Comparison of ENCODE assay signal across 11 cellular contexts in the genomic region with DNA sequence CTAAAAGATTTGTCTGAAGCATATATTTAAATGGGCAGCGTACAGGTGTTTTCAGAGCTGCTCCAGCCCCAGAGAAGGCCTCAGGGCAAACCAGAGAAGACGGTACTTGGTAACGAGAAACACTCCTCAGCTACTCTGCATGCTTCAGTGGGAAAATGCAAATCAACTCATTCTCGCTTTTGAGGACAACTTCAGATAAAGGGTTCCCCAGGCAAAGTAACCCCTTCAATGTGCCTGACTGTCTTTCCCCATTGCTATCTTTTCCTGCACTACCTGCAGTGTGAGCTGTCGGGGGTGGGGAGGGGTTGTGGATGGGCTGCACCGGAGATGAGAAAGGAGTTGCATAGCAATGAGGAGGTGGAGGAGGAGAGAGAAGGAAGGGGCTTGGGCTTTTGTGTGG.
DNase-seq lines count a peak whose midpoint lies in the region; ATAC-seq and TF ChIP-seq lines count a peak whose summit lies in the region.
"Had no signal": no experiment of that assay in that cellular context is flagged by ENCODE, and none has a peak within 500 bp of the region (broad histone marks: within the 10 kb centered on the region; RNA-seq: fewer than 3 reads in every experiment).

No MANE protein-coding gene starts in this region.

- peak; percentile 95 for ATAC-seq in GM18868 (IDR thresholded peaks at IDR 0.05; ENCODE audit: unreplicated experiment)
- peak; percentile 94 for ATAC-seq in GM21723 (IDR thresholded peaks at IDR 0.05; ENCODE audit: unreplicated experiment)
- peak; percentile 94 for ATAC-seq in HG03342 (IDR thresholded peaks at IDR 0.05; ENCODE audit: unreplicated experiment)
- ATAC-seq in mucosa of descending colon, result peak; percentile 56
- ATAC-seq in stimulated activated naive CD8-positive, alpha-beta T cell treated with anti-CD3 and anti-CD28 coated beads, Interleukin-15, Interleukin-2, amounts not matched to agents 100 U/mL and 50 U/mL, for 24 hours, result no peak
- ATAC-seq: activated T-cell treated with anti-CD3 and anti-CD28 coated beads, Interleukin-2, amount 50 U/mL, for 72 hours; stimulated activated effector memory CD8-positive, alpha-beta T cell treated with anti-CD3 and anti-CD28 coated beads, Interleukin-12 subunit alpha, Interleukin-12 subunit beta, amount 100 ng/mL, for 72 hours had no signal

- DNase-seq in mucosa of descending colon, result no peak
- no peak for DNase-seq in activated T-cell treated with anti-CD3 and anti-CD28 coated beads, Interleukin-2, amount 50 U/mL, for 48 hours
- DNase-seq in C1 segment of cervical spinal cord (lab: John Stamatoyannopoulos, UW), result no peak
- no peak for DNase-seq in stimulated activated naive CD8-positive, alpha-beta T cell treated with anti-CD3 and anti-CD28 coated beads, Interleukin-15, Interleukin-2, amounts not matched to agents 100 U/mL and 50 U/mL, for 24 hours
- no peak for DNase-seq in BE2C
- DNase-seq: activated T-cell treated with anti-CD3 and anti-CD28 coated beads, Interleukin-2, amount 50 U/mL, for 72 hours; NCI-H2171 had no signal

- no peaks in the 10 kb centered on the region for H3K27me3 ChIP-seq in BE2C

- no peak for TF ChIP-seq CTCF in mucosa of descending colon (IDR thresholded peaks at IDR 0.05)
- no peak for TF ChIP-seq CTCF in BE2C (IDR thresholded peaks at IDR 0.05; ENCODE audit: low read depth, low read length)

- H3K36me3 ChIP-seq in mucosa of descending colon (ENCODE audit: low read depth), result no peaks in the 10 kb centered on the region
- no peaks in the 10 kb centered on the region for H3K36me3 ChIP-seq in BE2C

- intact Hi-C loops in mucosa of descending colon (cut with DNase I, micrococcal nuclease), result no loop called here

- H3K4me1 ChIP-seq in mucosa of descending colon (ENCODE audit: low read depth), result no peaks in the 10 kb centered on the region
- H3K4me1 ChIP-seq in BE2C, result peaks cover 2% of the 10 kb centered on the region

- H3K9me3 ChIP-seq in mucosa of descending colon (no peaks in the 10 kb centered on the region), BE2C (no peaks in the 10 kb centered on the region)

- no peak overlapping the region for H3K4me3 ChIP-seq in mucosa of descending colon
- H3K4me3 ChIP-seq in BE2C (ENCODE audit: low read depth, low read length), result no peak overlapping the region
